ENCODE assay signal across 7 cellular contexts in the genomic region with DNA sequence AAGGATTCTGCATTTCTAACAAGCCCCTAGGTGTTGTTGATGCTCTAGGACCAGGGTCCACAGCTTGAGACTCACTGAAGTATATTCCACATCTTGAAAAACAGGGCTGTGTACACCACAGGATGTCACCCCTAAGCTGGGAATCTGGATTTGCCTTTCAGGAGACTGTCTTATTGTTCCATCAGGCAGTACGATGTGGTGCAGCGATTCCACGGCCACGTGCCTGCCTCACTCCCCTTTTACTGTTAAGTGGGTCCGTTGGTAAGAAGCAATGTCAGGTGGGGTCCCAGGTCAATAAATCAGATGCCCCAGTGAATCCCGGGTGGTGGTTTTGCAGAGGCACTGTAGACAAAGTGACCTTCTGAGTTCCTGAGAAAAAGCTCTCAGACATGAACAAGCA.
"Had no signal": no experiment of that assay in that cellular context is flagged by ENCODE, and none has a peak within 500 bp of the region (broad histone marks: within the 10 kb centered on the region; RNA-seq: fewer than 3 reads in every experiment).

No MANE protein-coding gene starts in this region.

- H3K27me3 Mint-ChIP-seq: IgD-negative memory B cell had no signal

- H3K36me3 ChIP-seq: HAP-1 had no signal

- H3K27ac ChIP-seq: GM23248, HL-60 had no signal

- H3K4me3 Mint-ChIP-seq: HFFc6, IgD-negative memory B cell had no signal

- DNase-seq: GM23248, GOT3, H7, HFFc6 had no signal

- H3K9ac ChIP-seq: GM23248 had no signal

- H3K4me1 Mint-ChIP-seq: IgD-negative memory B cell had no signal

- H3K4me3 ChIP-seq: GM23248, HAP-1 had no signal

- H3K27ac Mint-ChIP-seq: HFFc6, IgD-negative memory B cell had no signal

- H2AFZ ChIP-seq: GM23248 had no signal

- H3K9me3 ChIP-seq: HAP-1 had no signal

- H3K4me1 ChIP-seq: HAP-1 had no signal
